In genomic region chr5:964821-965220, GRCh38 we compare ENCODE assay signal across 19 cellular contexts. TPM values are rescaled to one million over a fixed set of nuclear protein-coding genes. Genes with fewer than 3 reads are reported as not detected.
A peak's percentile ranks its signal among the peaks of the same experiment; 100 is the strongest.
DNase-seq lines count a peak whose midpoint lies in the region; ATAC-seq and TF ChIP-seq lines count a peak whose summit lies in the region.
"Had no signal": no experiment of that assay in that cellular context is flagged by ENCODE, and none has a peak within 500 bp of the region (broad histone marks: within the 10 kb centered on the region; RNA-seq: fewer than 3 reads in every experiment).

No MANE protein-coding gene starts in this region.

- H3K9me2 ChIP-seq in hepatocyte (replicated peaks; ENCODE audit: insufficient read depth), result no peaks in the 10 kb centered on the region

- no peaks in the 10 kb centered on the region for H3K9me3 ChIP-seq in hepatocyte (ENCODE audit: low read depth)
- H3K9me3 ChIP-seq: colonic mucosa, heart right ventricle, mucosa of descending colon had no signal

- peak overlapping the region; percentile 74 to 90 for H3K27ac Mint-ChIP-seq in activated naive CD4-positive, alpha-beta T cell treated with anti-CD3 and anti-CD28 coated beads, Interleukin-2, amount 50 U/mL, for 72 hours
- H3K27ac Mint-ChIP-seq in stimulated activated memory B cell treated with anti-CD40 and anti-IgM and Interleukin-4, amounts not matched to agents 10 μg/mL and 1 μg/mL and 100 μg/mL, for 72 hours, result peak overlapping the region; percentile 62
- H3K27ac Mint-ChIP-seq: GM23338, progenitor cell of endocrine pancreas had no signal

- H3K36me3 Mint-ChIP-seq in activated naive CD4-positive, alpha-beta T cell treated with anti-CD3 and anti-CD28 coated beads, Interleukin-2, amount 50 U/mL, for 72 hours, result peaks cover 0 to 10% of the 10 kb centered on the region in 2 donors
- no peaks in the 10 kb centered on the region for H3K36me3 Mint-ChIP-seq in stimulated activated memory B cell treated with anti-CD40 and anti-IgM and Interleukin-4, amounts not matched to agents 10 μg/mL and 1 μg/mL and 100 μg/mL, for 72 hours

- whole genome bisulfite sequencing in hepatocyte (ENCODE audit: low lambda C conversion rate, missing lambda C conversion rate), result 88% methylated on average over 10 of the region's 10 CpGs

- H3K4me3 ChIP-seq in hepatocyte, result no peak overlapping the region
- H3K4me3 ChIP-seq: colonic mucosa, GM23338, mucosa of descending colon had no signal

- no peak overlapping the region for H3K4me2 ChIP-seq in hepatocyte
- H3K4me2 ChIP-seq: GM23338 had no signal

- ATAC-seq in activated naive CD4-positive, alpha-beta T cell treated with anti-CD3 and anti-CD28 coated beads, Interleukin-2, amount 50 U/mL, for 72 hours, result no peak
- no peak for ATAC-seq in stimulated activated memory B cell treated with anti-CD40 and anti-IgM and Interleukin-4, amounts not matched to agents 10 μg/mL and 1 μg/mL and 100 μg/mL, for 72 hours
- ATAC-seq: GM23338, Panc1 had no signal

- peaks cover 100% of the 10 kb centered on the region for H3K27me3 Mint-ChIP-seq in stimulated activated memory B cell treated with anti-CD40 and anti-IgM and Interleukin-4, amounts not matched to agents 10 μg/mL and 1 μg/mL and 100 μg/mL, for 72 hours

- no peaks in the 10 kb centered on the region for H3K9me3 Mint-ChIP-seq in activated naive CD4-positive, alpha-beta T cell treated with anti-CD3 and anti-CD28 coated beads, Interleukin-2, amount 50 U/mL, for 72 hours
- H3K9me3 Mint-ChIP-seq in stimulated activated memory B cell treated with anti-CD40 and anti-IgM and Interleukin-4, amounts not matched to agents 10 μg/mL and 1 μg/mL and 100 μg/mL, for 72 hours, result no peaks in the 10 kb centered on the region
- H3K9me3 Mint-ChIP-seq: GM23338 had no signal

- no peak overlapping the region for H3K4me3 Mint-ChIP-seq in stimulated activated memory B cell treated with anti-CD40 and anti-IgM and Interleukin-4, amounts not matched to agents 10 μg/mL and 1 μg/mL and 100 μg/mL, for 72 hours
- H3K4me3 Mint-ChIP-seq: GM23338 had no signal

- peaks cover 28% of the 10 kb centered on the region for H3K4me1 Mint-ChIP-seq in stimulated activated memory B cell treated with anti-CD40 and anti-IgM and Interleukin-4, amounts not matched to agents 10 μg/mL and 1 μg/mL and 100 μg/mL, for 72 hours
- H3K4me1 Mint-ChIP-seq: GM23338 had no signal

- peaks cover 12% of the 10 kb centered on the region for H3K4me1 ChIP-seq in hepatocyte (ENCODE audit: insufficient read depth)
- H3K4me1 ChIP-seq: colonic mucosa had no signal

- DNase-seq in activated naive CD4-positive, alpha-beta T cell treated with anti-CD3 and anti-CD28 coated beads, Interleukin-2, amount 50 U/mL, for 72 hours (ENCODE audit: low spot score in 2 of 2), result no peak
- DNase-seq in activated naive CD4-positive, alpha-beta T cell treated with Interleukin-2 at 50 U/mL for 16 hours, result no peak
- DNase-seq in RPMI7951 (ENCODE audit: low read depth), result peak; percentile 72
- DNase-seq in hepatocyte (ENCODE audit: low spot score), result no peak
- no peak for DNase-seq in effector CD4-positive, alpha-beta T cell
- DNase-seq in SIG-M5 treated with dmso at 0.1 percent for 504 hours (lab: John Stamatoyannopoulos, UW; ENCODE audit: unreplicated experiment), result no peak
- no peak for DNase-seq in amygdala (lab: John Stamatoyannopoulos, UW)
- DNase-seq: activated T-cell treated with anti-CD3 and anti-CD28 coated beads for 4 hours, Calu3, colonic mucosa, erythroblast, heart right ventricle, kidney glomerular epithelial cell, NCI-H2081 treated with DMSO at 0.1 percent for 48 hours had no signal

- H2AFZ ChIP-seq in hepatocyte, result no peak overlapping the region
- H2AFZ ChIP-seq: GM23338 had no signal

- peak overlapping the region; percentile 59 for H3K27ac ChIP-seq in hepatocyte
- H3K27ac ChIP-seq: colonic mucosa had no signal

- H4K20me1 ChIP-seq in hepatocyte (ENCODE audit: insufficient read depth, poor library complexity, severe bottlenecking), result no peaks in the 10 kb centered on the region

- H3K27me3 ChIP-seq in hepatocyte, result peaks cover 7% of the 10 kb centered on the region
- H3K27me3 ChIP-seq: colonic mucosa had no signal

- no peaks in the 10 kb centered on the region for H3K36me3 ChIP-seq in hepatocyte (replicated peaks; ENCODE audit: insufficient read depth, low read depth)
- H3K36me3 ChIP-seq: colonic mucosa, heart right ventricle had no signal

- no peaks in the 10 kb centered on the region for H3K79me2 ChIP-seq in hepatocyte

- no peak for TF ChIP-seq CTCF in hepatocyte (IDR thresholded peaks at IDR 0.05; ENCODE audit: poor library complexity)

RNA-seq across cellular contexts. Expression of gene NKD2, which starts 43.8 kb away (rescaled TPM):
- 10 to 100 TPM in 1 of 2 donors, 1 to 10 TPM in 1; 1.8 to 14.6 TPM for total RNA-seq in activated naive CD4-positive, alpha-beta T cell treated with anti-CD3 and anti-CD28 coated beads, Interleukin-2, amount 50 U/mL, for 72 hours
- total RNA-seq in RPMI7951 (2014; rRNA removed; shearing (Covaris generic)), result 24.6 and 27.2 TPM in 2 replicates
- 1.4 and 2.0 TPM in 2 replicates for total RNA-seq in hepatocyte
- polyA plus RNA-seq in hepatocyte, result 9.1 and 10.1 TPM in 2 replicates
